23 cellular contexts compared by ENCODE assay signal in the genomic region with DNA sequence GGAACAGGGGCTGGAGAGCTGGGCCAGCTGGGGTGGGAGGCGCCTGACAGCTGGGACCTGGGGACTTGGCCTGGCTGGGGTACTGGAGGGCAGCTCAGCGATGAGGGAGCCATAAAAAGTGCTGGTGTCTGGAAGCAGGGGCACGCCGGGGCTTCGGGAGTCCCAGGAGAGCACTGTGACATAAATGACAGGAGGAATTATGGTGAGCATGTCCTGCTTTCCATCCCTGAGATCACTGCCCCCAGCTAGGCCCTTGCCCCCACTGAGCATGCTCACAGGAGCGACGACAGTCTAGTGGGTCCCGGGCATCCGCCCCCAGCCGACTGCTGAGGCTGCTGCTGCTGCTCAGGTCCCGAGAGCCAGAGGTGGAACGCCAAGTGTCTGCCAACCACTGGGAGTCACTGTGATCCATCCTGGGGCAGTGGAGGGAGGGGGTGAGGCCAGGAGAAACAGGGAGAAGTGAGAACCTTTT. TPM values are rescaled to one million over a fixed set of nuclear protein-coding genes. Genes with fewer than 3 reads are reported as not detected.
A peak's percentile ranks its signal among the peaks of the same experiment; 100 is the strongest.
DNase-seq lines count a peak whose midpoint lies in the region; ATAC-seq, FAIRE-seq and TF ChIP-seq lines count a peak whose summit lies in the region.
"Had no signal": no experiment of that assay in that cellular context is flagged by ENCODE, and none has a peak within 500 bp of the region (broad histone marks: within the 10 kb centered on the region; RNA-seq: fewer than 3 reads in every experiment).

No MANE protein-coding gene starts in this region.

- no peak overlapping the region for H3K4me3 Mint-ChIP-seq in endothelial cell (ENCODE audit: unreplicated experiment)
- H3K4me3 Mint-ChIP-seq: IgD-negative memory B cell; stimulated activated effector memory CD8-positive, alpha-beta T cell treated with anti-CD3 and anti-CD28 coated beads, Interleukin-12 subunit alpha, Interleukin-12 subunit beta, amount 100 ng/mL, for 72 hours had no signal

- peaks cover 1% of the 10 kb centered on the region for H3K27me3 Mint-ChIP-seq in endothelial cell (ENCODE audit: unreplicated experiment)

- H3K9ac ChIP-seq in HepG2 (ENCODE audit: insufficient read depth, low read depth, low read length) (no peak overlapping the region), subcutaneous abdominal adipose tissue (ENCODE audit: low read length in 5 of 5) (no peak overlapping the region)
- H3K9ac ChIP-seq: GM23248 had no signal

- TF ChIP-seq RAD21 in HepG2 (CRISPR knock-in tag; IDR thresholded peaks at IDR 0.05) = no peak

- intact Hi-C loops in HepG2 (cut with micrococcal nuclease; ENCODE audit: unreplicated experiment) = no loop called here

- ATAC-seq in HepG2 (peak; percentile 58), HG02763 (IDR thresholded peaks at IDR 0.05; ENCODE audit: unreplicated experiment) (no peak), HG03565 (IDR thresholded peaks at IDR 0.05; ENCODE audit: unreplicated experiment) (no peak)
- ATAC-seq: stimulated activated effector memory CD8-positive, alpha-beta T cell treated with anti-CD3 and anti-CD28 coated beads, Interleukin-12 subunit alpha, Interleukin-12 subunit beta, amount 100 ng/mL, for 72 hours had no signal

- H2AFZ ChIP-seq in HepG2 (ENCODE audit: low read length) = no peak overlapping the region
- H2AFZ ChIP-seq: GM23248 had no signal

- in situ Hi-C loops in HepG2 (cut with HindIII; ENCODE audit: extremely low pct_ligation_motif_present, low pct_unique_long_range_greater_than_20kb) = no loop called here

- H3K9me3 ChIP-seq in HepG2 (ENCODE audit: low read length) (no peaks in the 10 kb centered on the region), subcutaneous abdominal adipose tissue (ENCODE audit: control insufficient read depth in 5 of 5, low read length in 5 of 5) (no peaks in the 10 kb centered on the region)

- no TSS peak for BruUV-seq in HepG2 (replicated peaks; lab: Mats Ljungman, UMichigan)

- H3K36me3 ChIP-seq in HepG2 (replicated peaks in 1 of 2; ENCODE audit: control insufficient read depth in 1 of 2, insufficient read depth in 2 of 2, low read length in 2 of 2) (no peaks in the 10 kb centered on the region), subcutaneous abdominal adipose tissue (ENCODE audit: control insufficient read depth in 5 of 5, insufficient read depth in 5 of 5, low read length in 5 of 5) (peaks cover 0 to 52% (median 28%) of the 10 kb centered on the region in 5 donors)

- DNase-seq in DMS 273 (lab: John Stamatoyannopoulos, UW; ENCODE audit: unreplicated experiment) = peak; percentile 23
- no peak for DNase-seq in DMS 273 treated with DMSO at 0.1 percent for 48 hours (lab: John Stamatoyannopoulos, UW)
- DNase-seq in endothelial cell (ENCODE audit: low spot score) = peak; percentile 5
- DNase-seq in HepG2 (ENCODE audit: low spot score) = no peak
- DNase-seq in NCI-H1436 (lab: John Stamatoyannopoulos, UW) = no peak
- DNase-seq: activated effector memory CD4-positive, alpha-beta T cell treated with Interleukin-2 at 50 U/mL for 16 hours; anterior cingulate cortex; GF-D8; GM23248; kidney glomerular epithelial cell; NCI-H1092; NCI-H2171; SIG-M5; stimulated activated CD4-positive, alpha-beta T cell treated with anti-CD3 and anti-CD28 coated beads, Interleukin-4, amount 100 ng/mL, for 24 hours had no signal

- no peak for TF ChIP-seq CTCF in endothelial cell (IDR thresholded peaks at IDR 0.05; ENCODE audit: unreplicated experiment)
- peak; percentile 38 for TF ChIP-seq CTCF in HepG2 (CRISPR knock-in tag; IDR thresholded peaks at IDR 0.05)

- no peaks in the 10 kb centered on the region for H4K20me1 ChIP-seq in HepG2 (ENCODE audit: insufficient read depth, low read length)

- no peaks in the 10 kb centered on the region for H3K79me2 ChIP-seq in HepG2 (ENCODE audit: insufficient read depth, low read length)

- CTCF ChIA-PET in HepG2 (lab: Yijun Ruan, JAX; ENCODE audit: low intra/inter-chr PET ratio, low total read pairs) = no interaction called here

- H3K4me1 ChIP-seq in HepG2 (ENCODE audit: insufficient read depth, low read length) = peaks cover 22% of the 10 kb centered on the region
- H3K4me1 ChIP-seq in subcutaneous abdominal adipose tissue (ENCODE audit: control insufficient read depth in 5 of 5, insufficient read depth in 5 of 5, low read length in 5 of 5) = peaks cover 45 to 99% (median 90%) of the 10 kb centered on the region in 5 donors

- H3K9me3 Mint-ChIP-seq in endothelial cell (ENCODE audit: unreplicated experiment) = no peaks in the 10 kb centered on the region
- H3K9me3 Mint-ChIP-seq: IgD-negative memory B cell; stimulated activated effector memory CD8-positive, alpha-beta T cell treated with anti-CD3 and anti-CD28 coated beads, Interleukin-12 subunit alpha, Interleukin-12 subunit beta, amount 100 ng/mL, for 72 hours had no signal

- peaks cover 30% of the 10 kb centered on the region for H3K4me1 Mint-ChIP-seq in endothelial cell (ENCODE audit: unreplicated experiment)
- H3K4me1 Mint-ChIP-seq: IgD-negative memory B cell; stimulated activated effector memory CD8-positive, alpha-beta T cell treated with anti-CD3 and anti-CD28 coated beads, Interleukin-12 subunit alpha, Interleukin-12 subunit beta, amount 100 ng/mL, for 72 hours had no signal

- no peak overlapping the region for H3K27ac Mint-ChIP-seq in endothelial cell (ENCODE audit: unreplicated experiment)
- H3K27ac Mint-ChIP-seq: IgD-negative memory B cell; stimulated activated effector memory CD8-positive, alpha-beta T cell treated with anti-CD3 and anti-CD28 coated beads, Interleukin-12 subunit alpha, Interleukin-12 subunit beta, amount 100 ng/mL, for 72 hours had no signal

- POLR2A ChIA-PET in HepG2 (lab: Yijun Ruan, JAX) = no interaction called here

- TF ChIP-seq EP300 in HepG2 (IDR thresholded peaks at IDR 0.05; ENCODE audit: low read depth in 2 of 2, low read length in 2 of 2) (no peak), HepG2 (CRISPR knock-in tag; IDR thresholded peaks at IDR 0.05; ENCODE audit: borderline replicate concordance) (no peak)

- WGBS in HepG2 (ENCODE audit: low lambda C conversion rate) = 77% methylated on average over 4 of the region's 12 CpGs

- no peak overlapping the region for H3K4me3 ChIP-seq in HepG2 (replicated peaks in 1 of 3; ENCODE audit: insufficient read depth in 1 of 3, low read depth in 2 of 3, low read length in 3 of 3)
- H3K4me3 ChIP-seq in subcutaneous abdominal adipose tissue (ENCODE audit: low read depth in 1 of 5, low read length in 5 of 5) = peak overlapping the region in 1 of 5 donors; percentile 22
- H3K4me3 ChIP-seq: GM23248 had no signal

- no peak overlapping the region for H3K27ac ChIP-seq in HepG2 (ENCODE audit: extremely low read length, insufficient read depth, low read length)
- H3K27ac ChIP-seq in subcutaneous abdominal adipose tissue (ENCODE audit: low read depth, low read length) = peak overlapping the region; percentile 19
- H3K27ac ChIP-seq: 22Rv1, GM23248 had no signal

- FAIRE-seq in HepG2 (lab: Jason Lieb, UNC) = no peak
- FAIRE-seq: frontal cortex, GM18507, urothelium cell line had no signal

- H3K4me2 ChIP-seq in HepG2 (ENCODE audit: low read depth, low read length) = no peak overlapping the region

- H3K36me3 Mint-ChIP-seq in endothelial cell (ENCODE audit: low read depth, unreplicated experiment) = peaks cover 35% of the 10 kb centered on the region
- H3K36me3 Mint-ChIP-seq: IgD-negative memory B cell; stimulated activated effector memory CD8-positive, alpha-beta T cell treated with anti-CD3 and anti-CD28 coated beads, Interleukin-12 subunit alpha, Interleukin-12 subunit beta, amount 100 ng/mL, for 72 hours had no signal

- H3K27me3 ChIP-seq in HepG2 (ENCODE audit: control insufficient read depth in 1 of 2, insufficient read depth in 2 of 2, low read length in 2 of 2) (peaks cover 0 to 58% of the 10 kb centered on the region in 2 experiments; a peak in 4 of 5 replicates), subcutaneous abdominal adipose tissue (ENCODE audit: control insufficient read depth in 5 of 5, insufficient read depth in 4 of 5, low read length in 5 of 5) (no peaks in the 10 kb centered on the region)

- no peak for TF ChIP-seq POLR2A in HepG2 (IDR thresholded peaks at IDR 0.05; ENCODE audit: insufficient read depth in 1 of 2, low read depth in 2 of 2, low read length in 2 of 2)

RNA-seq across cellular contexts. Expression of a gene that starts 6.2 kb away (rescaled TPM):
- total RNA-seq in endothelial cell (ENCODE audit: unreplicated experiment) (28.8 TPM), HepG2 (2016; rRNA removed; fragmentation: Illumina TruSeq; extraction: Trizol) (0.07 TPM in 1 of 2 replicates, not detected in the other)
- total RNA-seq in HepG2 (2016; cell fraction: cytosol; rRNA removed; fragmentation: Illumina TruSeq; extraction: Trizol; ENCODE audit: low read depth) = not detected in 2 replicates
- total RNA-seq in HepG2 (2016; cell fraction: insoluble cytoplasmic fraction; rRNA removed; fragmentation: Illumina TruSeq; extraction: Trizol) = not detected in 2 replicates
- not detected in 2 replicates for total RNA-seq in HepG2 (2016; cell fraction: membrane; rRNA removed; fragmentation: Illumina TruSeq; extraction: Trizol)
- not detected in 2 replicates for total RNA-seq in HepG2 (2016; cell fraction: nucleus; rRNA removed; fragmentation: Illumina TruSeq; extraction: Trizol)
- 0.47 and 1.1 TPM in 2 replicates for polyA plus RNA-seq in HepG2 (2011; rRNA removed)
- polyA plus RNA-seq in HepG2 (2011; cell fraction: cytosol; rRNA removed) = 0.21 and 0.60 TPM in 2 replicates
- 4.1 and 9.2 TPM in 2 replicates for polyA plus RNA-seq in HepG2 (2011; cell fraction: nucleus; rRNA removed)
- 2.2 and 2.4 TPM in 2 replicates for polyA plus RNA-seq in HepG2 (2012)
- not detected in 2 replicates for polyA plus RNA-seq in HepG2 (2016; cell fraction: cytosol; fragmentation: Illumina TruSeq; extraction: Trizol; ENCODE audit: low read depth)
- not detected in 2 replicates for polyA plus RNA-seq in HepG2 (2016; cell fraction: insoluble cytoplasmic fraction; fragmentation: Illumina TruSeq; extraction: Trizol; ENCODE audit: low read depth)
- polyA plus RNA-seq in HepG2 (2016; cell fraction: membrane; fragmentation: Illumina TruSeq; extraction: Trizol; ENCODE audit: low read depth) = not detected in 2 replicates
- 0.51 and 0.55 TPM in 2 replicates for polyA plus RNA-seq in HepG2 (2016; cell fraction: nucleus; fragmentation: Illumina TruSeq; extraction: Trizol; ENCODE audit: insufficient read depth, low read depth)
- polyA minus RNA-seq in HepG2 (2011; rRNA and poly(A)+ RNA removed; ENCODE audit: low replicate concordance) = 6.3 TPM in 1 of 2 replicates, not detected in the other
- polyA minus RNA-seq in HepG2 (2011; cell fraction: cytosol; rRNA and poly(A)+ RNA removed) = 2.1 and 2.7 TPM in 2 replicates
- 3.7 and 7.2 TPM in 2 replicates for polyA minus RNA-seq in HepG2 (2011; cell fraction: nucleus; rRNA and poly(A)+ RNA removed)
- polyA plus RNA-seq: IgD-negative memory B cell had no signal

RNA-seq across cellular contexts. Expression of a gene that starts 26.2 kb away (rescaled TPM):
- total RNA-seq in endothelial cell (ENCODE audit: unreplicated experiment) (40.0 TPM), HepG2 (2016; rRNA removed; fragmentation: Illumina TruSeq; extraction: Trizol) (0.07 TPM in 1 of 2 replicates, not detected in the other)
- total RNA-seq in HepG2 (2016; cell fraction: cytosol; rRNA removed; fragmentation: Illumina TruSeq; extraction: Trizol; ENCODE audit: low read depth) = not detected in 2 replicates
- total RNA-seq in HepG2 (2016; cell fraction: insoluble cytoplasmic fraction; rRNA removed; fragmentation: Illumina TruSeq; extraction: Trizol) = 0.28 TPM in 1 of 2 replicates, not detected in the other
- total RNA-seq in HepG2 (2016; cell fraction: membrane; rRNA removed; fragmentation: Illumina TruSeq; extraction: Trizol) = 0.24 and 0.25 TPM in 2 replicates
- 0.44 and 0.96 TPM in 2 replicates for total RNA-seq in HepG2 (2016; cell fraction: nucleus; rRNA removed; fragmentation: Illumina TruSeq; extraction: Trizol)
- polyA plus RNA-seq in HepG2 (2011; rRNA removed) = 2.2 and 2.4 TPM in 2 replicates
- polyA plus RNA-seq in HepG2 (2011; cell fraction: cytosol; rRNA removed) = 0.49 and 2.1 TPM in 2 replicates
- 10.4 and 24.0 TPM in 2 replicates for polyA plus RNA-seq in HepG2 (2011; cell fraction: nucleus; rRNA removed)
- polyA plus RNA-seq in HepG2 (2012) = 2.3 and 3.0 TPM in 2 replicates
- 0.10 and 0.23 TPM in 2 replicates for polyA plus RNA-seq in HepG2 (2016; cell fraction: cytosol; fragmentation: Illumina TruSeq; extraction: Trizol; ENCODE audit: low read depth)
- polyA plus RNA-seq in HepG2 (2016; cell fraction: insoluble cytoplasmic fraction; fragmentation: Illumina TruSeq; extraction: Trizol; ENCODE audit: low read depth) = 0.28 TPM in 1 of 2 replicates, not detected in the other
- polyA plus RNA-seq in HepG2 (2016; cell fraction: membrane; fragmentation: Illumina TruSeq; extraction: Trizol; ENCODE audit: low read depth) = 0.50 TPM in 1 of 2 replicates, not detected in the other
- 0.48 and 0.88 TPM in 2 replicates for polyA plus RNA-seq in HepG2 (2016; cell fraction: nucleus; fragmentation: Illumina TruSeq; extraction: Trizol; ENCODE audit: insufficient read depth, low read depth)
- polyA minus RNA-seq in HepG2 (2011; rRNA and poly(A)+ RNA removed; ENCODE audit: low replicate concordance) = 1.2 TPM in 1 of 2 replicates, not detected in the other
- not detected in 2 replicates for polyA minus RNA-seq in HepG2 (2011; cell fraction: cytosol; rRNA and poly(A)+ RNA removed)
- polyA minus RNA-seq in HepG2 (2011; cell fraction: nucleus; rRNA and poly(A)+ RNA removed) = 1.2 and 1.7 TPM in 2 replicates
- polyA plus RNA-seq: IgD-negative memory B cell had no signal

RNA-seq across cellular contexts. Expression of a gene that starts 27.6 kb away (rescaled TPM):
- not detected for total RNA-seq in endothelial cell (ENCODE audit: unreplicated experiment)
- not detected in 2 replicates for total RNA-seq in HepG2 (2016; rRNA removed; fragmentation: Illumina TruSeq; extraction: Trizol)
- total RNA-seq in HepG2 (2016; cell fraction: cytosol; rRNA removed; fragmentation: Illumina TruSeq; extraction: Trizol; ENCODE audit: low read depth) = not detected in 2 replicates
- total RNA-seq in HepG2 (2016; cell fraction: insoluble cytoplasmic fraction; rRNA removed; fragmentation: Illumina TruSeq; extraction: Trizol) = not detected in 2 replicates
- not detected in 2 replicates for total RNA-seq in HepG2 (2016; cell fraction: membrane; rRNA removed; fragmentation: Illumina TruSeq; extraction: Trizol)
- total RNA-seq in HepG2 (2016; cell fraction: nucleus; rRNA removed; fragmentation: Illumina TruSeq; extraction: Trizol) = not detected in 2 replicates
- not detected in 2 replicates for polyA plus RNA-seq in HepG2 (2011; rRNA removed)
- not detected in 2 replicates for polyA plus RNA-seq in HepG2 (2011; cell fraction: cytosol; rRNA removed)
- polyA plus RNA-seq in HepG2 (2011; cell fraction: nucleus; rRNA removed) = not detected in 2 replicates
- 34.1 and 38.2 TPM in 2 replicates for polyA plus RNA-seq in HepG2 (2012)
- not detected in 2 replicates for polyA plus RNA-seq in HepG2 (2016; cell fraction: cytosol; fragmentation: Illumina TruSeq; extraction: Trizol; ENCODE audit: low read depth)
- not detected in 2 replicates for polyA plus RNA-seq in HepG2 (2016; cell fraction: insoluble cytoplasmic fraction; fragmentation: Illumina TruSeq; extraction: Trizol; ENCODE audit: low read depth)
- not detected in 2 replicates for polyA plus RNA-seq in HepG2 (2016; cell fraction: membrane; fragmentation: Illumina TruSeq; extraction: Trizol; ENCODE audit: low read depth)
- not detected in 2 replicates for polyA plus RNA-seq in HepG2 (2016; cell fraction: nucleus; fragmentation: Illumina TruSeq; extraction: Trizol; ENCODE audit: insufficient read depth, low read depth)
- not detected in 2 replicates for polyA minus RNA-seq in HepG2 (2011; rRNA and poly(A)+ RNA removed; ENCODE audit: low replicate concordance)
- polyA minus RNA-seq in HepG2 (2011; cell fraction: cytosol; rRNA and poly(A)+ RNA removed) = 0.70 TPM in 1 of 2 replicates, not detected in the other
- polyA minus RNA-seq in HepG2 (2011; cell fraction: nucleus; rRNA and poly(A)+ RNA removed) = 0.26 TPM in 1 of 2 replicates, not detected in the other
- total RNA-seq: frontal cortex, GM23248 had no signal
- polyA plus RNA-seq: GM23248, IgD-negative memory B cell had no signal

RNA-seq across cellular contexts. Expression of a gene that starts 44.4 kb away (rescaled TPM):
- total RNA-seq in endothelial cell (ENCODE audit: unreplicated experiment) = 0.08 TPM
- total RNA-seq in HepG2 (2016; rRNA removed; fragmentation: Illumina TruSeq; extraction: Trizol) = 58.5 and 66.9 TPM in 2 replicates
- total RNA-seq in HepG2 (2016; cell fraction: cytosol; rRNA removed; fragmentation: Illumina TruSeq; extraction: Trizol; ENCODE audit: low read depth) = 17.6 and 18.7 TPM in 2 replicates
- 53.8 and 67.4 TPM in 2 replicates for total RNA-seq in HepG2 (2016; cell fraction: insoluble cytoplasmic fraction; rRNA removed; fragmentation: Illumina TruSeq; extraction: Trizol)
- 53.8 and 64.2 TPM in 2 replicates for total RNA-seq in HepG2 (2016; cell fraction: membrane; rRNA removed; fragmentation: Illumina TruSeq; extraction: Trizol)
- 81.5 and 83.9 TPM in 2 replicates for total RNA-seq in HepG2 (2016; cell fraction: nucleus; rRNA removed; fragmentation: Illumina TruSeq; extraction: Trizol)
- 74.8 and 121 TPM in 2 replicates for polyA plus RNA-seq in HepG2 (2011; rRNA removed)
- 47.5 and 102 TPM in 2 replicates for polyA plus RNA-seq in HepG2 (2011; cell fraction: cytosol; rRNA removed)
- polyA plus RNA-seq in HepG2 (2011; cell fraction: nucleus; rRNA removed) = 131 and 258 TPM in 2 replicates
- 59.1 and 64.3 TPM in 2 replicates for polyA plus RNA-seq in HepG2 (2012)
- 10.5 and 13.0 TPM in 2 replicates for polyA plus RNA-seq in HepG2 (2016; cell fraction: cytosol; fragmentation: Illumina TruSeq; extraction: Trizol; ENCODE audit: low read depth)
- 31.3 and 35.9 TPM in 2 replicates for polyA plus RNA-seq in HepG2 (2016; cell fraction: insoluble cytoplasmic fraction; fragmentation: Illumina TruSeq; extraction: Trizol; ENCODE audit: low read depth)
- 36.7 and 41.7 TPM in 2 replicates for polyA plus RNA-seq in HepG2 (2016; cell fraction: membrane; fragmentation: Illumina TruSeq; extraction: Trizol; ENCODE audit: low read depth)
- 102 and 105 TPM in 2 replicates for polyA plus RNA-seq in HepG2 (2016; cell fraction: nucleus; fragmentation: Illumina TruSeq; extraction: Trizol; ENCODE audit: insufficient read depth, low read depth)
- 0.19 and 706 TPM in 2 replicates for polyA minus RNA-seq in HepG2 (2011; rRNA and poly(A)+ RNA removed; ENCODE audit: low replicate concordance)
- 95.5 and 142 TPM in 2 replicates for polyA minus RNA-seq in HepG2 (2011; cell fraction: cytosol; rRNA and poly(A)+ RNA removed)
- 137 and 199 TPM in 2 replicates for polyA minus RNA-seq in HepG2 (2011; cell fraction: nucleus; rRNA and poly(A)+ RNA removed)
- total RNA-seq: GM23248 had no signal
- polyA plus RNA-seq: GM23248, IgD-negative memory B cell had no signal

Comparison
In these comparisons a context has a peak if more than half of its experiments do, and no peak if none do; other contexts are left out.
1. DNase-seq: peak in DMS 273 (single experiment) and endothelial cell (single experiment); none in DMS 273 treated with DMSO at 0.1 percent for 48 hours (single experiment), HepG2 (single experiment) and NCI-H1436 (single experiment).
2. RNA of a gene that starts 6.2 kb away (total RNA-seq): 28.8 TPM in endothelial cell (single experiment); 0.07 TPM in HepG2; every median in the first group is over 10 times any median in the second.
3. RNA of a gene that starts 26.2 kb away (total RNA-seq): 40.0 TPM in endothelial cell (single experiment); 0.07 to 0.96 TPM in HepG2; every median in the first group is over 10 times any median in the second.